ENCODE assay signal across 19 cellular contexts in the genomic region with DNA sequence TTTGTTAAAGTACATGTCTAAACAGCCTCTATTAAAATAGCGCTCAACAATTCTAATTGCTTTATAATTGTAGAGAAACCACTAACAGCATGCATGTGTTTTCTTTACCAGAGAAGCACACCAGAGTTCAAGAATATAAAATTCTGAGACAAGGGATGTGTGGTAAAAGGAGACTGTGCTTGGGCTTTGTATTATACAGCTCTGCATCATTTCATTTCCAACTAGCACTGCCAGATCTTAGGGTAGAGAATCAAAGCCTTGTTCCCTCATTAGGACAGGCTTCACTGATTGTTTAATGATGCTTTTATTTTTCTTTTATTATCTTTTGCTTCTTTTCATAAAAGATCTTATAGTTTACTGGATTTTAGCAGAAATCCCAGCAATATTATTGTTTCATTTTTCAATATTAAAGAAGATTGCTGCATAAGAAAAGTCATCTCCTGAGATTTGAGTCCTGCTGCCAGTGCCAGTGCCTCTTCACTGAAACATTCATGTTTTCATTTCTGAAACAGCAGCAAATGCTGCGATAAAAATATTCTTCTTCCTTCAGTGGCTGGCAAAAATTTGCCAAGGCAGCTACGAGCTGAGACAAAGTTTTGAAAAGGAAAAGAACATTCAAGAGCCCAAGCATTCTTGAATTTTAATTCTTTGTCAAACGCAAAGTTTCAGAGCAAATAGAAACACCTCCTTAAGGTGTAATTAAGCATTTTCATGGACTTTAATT.
DNase-seq lines count a peak whose midpoint lies in the region; ATAC-seq and TF ChIP-seq lines count a peak whose summit lies in the region.
"Had no signal": no experiment of that assay in that cellular context is flagged by ENCODE, and none has a peak within 500 bp of the region (broad histone marks: within the 10 kb centered on the region; RNA-seq: fewer than 3 reads in every experiment).

No MANE protein-coding gene starts in this region.

- peak; percentile 45 for DNase-seq in NCI-H69 (lab: John Stamatoyannopoulos, UW)
- DNase-seq in chondrocyte (ENCODE audit: low spot score): no peak
- peak; percentile 64 for DNase-seq in medulla oblongata (ENCODE audit: extremely low spot score)
- DNase-seq in T-helper 17 cell: no peak
- no peak for DNase-seq in lower lobe of right lung
- no peak for DNase-seq in breast epithelium (ENCODE audit: low spot score in 2 of 2)
- DNase-seq: activated CD8-positive, alpha-beta T cell treated with anti-CD3 and anti-CD28 coated beads, Interleukin-2, amount 10 ng/mL, durations not matched to agents 7 days and 5 days; activated gamma-delta T cell treated with Interleukin-2 at 50 U/mL for 16 hours; EL; mesenchymal stem cell; NCI-H1930; Peyer's patch had no signal

- H3K4me3 Mint-ChIP-seq in chondrocyte (ENCODE audit: unreplicated experiment) (peak overlapping the region; percentile 38), T-helper 17 cell (no peak overlapping the region)
- no peak overlapping the region for H3K4me3 Mint-ChIP-seq in activated T-helper 17 cell treated with anti-CD3 and anti-CD28 coated beads, Interleukin-2, amount 50 U/mL, for 72 hours
- H3K4me3 Mint-ChIP-seq: activated CD8-positive, alpha-beta T cell treated with anti-CD3 and anti-CD28 coated beads, Interleukin-2, amount 10 ng/mL, durations not matched to agents 7 days and 5 days had no signal

- H3K4me3 ChIP-seq in lower lobe of right lung: no peak overlapping the region
- no peak overlapping the region for H3K4me3 ChIP-seq in breast epithelium
- H3K4me3 ChIP-seq: HAP-1, Peyer's patch, smooth muscle cell had no signal

- H3K4me1 ChIP-seq in lower lobe of right lung (no peaks in the 10 kb centered on the region), breast epithelium (no peaks in the 10 kb centered on the region)
- H3K4me1 ChIP-seq: HAP-1, Peyer's patch had no signal

- TF ChIP-seq CTCF in chondrocyte (IDR thresholded peaks at IDR 0.05) (no peak), lower lobe of right lung (IDR thresholded peaks at IDR 0.05) (no peak), breast epithelium (IDR thresholded peaks at IDR 0.05) (no peak)

- H3K27me3 Mint-ChIP-seq in chondrocyte (ENCODE audit: low read depth): no peaks in the 10 kb centered on the region
- H3K27me3 Mint-ChIP-seq in activated T-helper 17 cell treated with anti-CD3 and anti-CD28 coated beads, Interleukin-2, amount 50 U/mL, for 72 hours: peaks cover 6% of the 10 kb centered on the region
- peaks cover 7% of the 10 kb centered on the region for H3K27me3 Mint-ChIP-seq in T-helper 17 cell

- H3K36me3 Mint-ChIP-seq in chondrocyte (ENCODE audit: low read depth) (no peaks in the 10 kb centered on the region), T-helper 17 cell (ENCODE audit: low read depth) (no peaks in the 10 kb centered on the region)
- H3K36me3 Mint-ChIP-seq in activated T-helper 17 cell treated with anti-CD3 and anti-CD28 coated beads, Interleukin-2, amount 50 U/mL, for 72 hours (ENCODE audit: low read depth): no peaks in the 10 kb centered on the region

- H3K27ac Mint-ChIP-seq in chondrocyte (ENCODE audit: unreplicated experiment) (no peak overlapping the region), T-helper 17 cell (no peak overlapping the region)
- H3K27ac Mint-ChIP-seq in activated T-helper 17 cell treated with anti-CD3 and anti-CD28 coated beads, Interleukin-2, amount 50 U/mL, for 72 hours: no peak overlapping the region
- H3K27ac Mint-ChIP-seq: activated CD8-positive, alpha-beta T cell treated with anti-CD3 and anti-CD28 coated beads, Interleukin-2, amount 10 ng/mL, durations not matched to agents 7 days and 5 days had no signal

- H3K27me3 ChIP-seq in lower lobe of right lung (ENCODE audit: low read depth) (no peaks in the 10 kb centered on the region), breast epithelium (no peaks in the 10 kb centered on the region)
- H3K27me3 ChIP-seq: Peyer's patch had no signal

- H3K36me3 ChIP-seq in lower lobe of right lung (no peaks in the 10 kb centered on the region), breast epithelium (no peaks in the 10 kb centered on the region)
- H3K36me3 ChIP-seq: HAP-1, Peyer's patch had no signal

- intact Hi-C loops in lower lobe of right lung (cut with DNase I): no loop called here
- intact Hi-C loops in breast epithelium (cut with DNase I; ENCODE audit: low total_unique reads): no loop called here

- no peaks in the 10 kb centered on the region for H3K9me3 Mint-ChIP-seq in chondrocyte (ENCODE audit: low read depth)
- no peaks in the 10 kb centered on the region for H3K9me3 Mint-ChIP-seq in activated T-helper 17 cell treated with anti-CD3 and anti-CD28 coated beads, Interleukin-2, amount 50 U/mL, for 72 hours

- H3K27ac ChIP-seq in temporal lobe (ENCODE audit: low read depth, low read length): peak overlapping the region; percentile 29
- H3K27ac ChIP-seq in lower lobe of right lung: no peak overlapping the region
- H3K27ac ChIP-seq in breast epithelium: peak overlapping the region in 1 of 2 donors; percentile 12
- H3K27ac ChIP-seq: HL-60, Peyer's patch had no signal

- H3K9me3 ChIP-seq in T-helper 17 cell (ENCODE audit: control insufficient read depth, low read length, poor library complexity, severe bottlenecking) (no peaks in the 10 kb centered on the region), lower lobe of right lung (no peaks in the 10 kb centered on the region), breast epithelium (no peaks in the 10 kb centered on the region)
- H3K9me3 ChIP-seq: HAP-1, Peyer's patch had no signal

- ATAC-seq in activated T-helper 17 cell treated with anti-CD3 and anti-CD28 coated beads, Interleukin-2, amount 50 U/mL, for 72 hours (replicated peaks): no peak
- ATAC-seq in T-helper 17 cell (no peak), lower lobe of right lung (no peak)
- ATAC-seq: activated CD4-positive, CD25-positive, alpha-beta regulatory T cell treated with anti-CD3 and anti-CD28 coated beads, Interleukin-2, amount 50 U/mL, for 24 hours; activated CD8-positive, alpha-beta T cell treated with anti-CD3 and anti-CD28 coated beads, Interleukin-2, amount 10 ng/mL, durations not matched to agents 7 days and 5 days; HepG2 had no signal

- no peak for TF ChIP-seq POLR2A in breast epithelium (IDR thresholded peaks at IDR 0.05)

- H3K4me1 Mint-ChIP-seq in chondrocyte (ENCODE audit: low read depth) (peaks cover 37% of the 10 kb centered on the region), T-helper 17 cell (no peaks in the 10 kb centered on the region)
- H3K4me1 Mint-ChIP-seq in activated T-helper 17 cell treated with anti-CD3 and anti-CD28 coated beads, Interleukin-2, amount 50 U/mL, for 72 hours: no peaks in the 10 kb centered on the region

Comparison
In these comparisons a context has a peak if more than half of its experiments do, and no peak if none do; other contexts are left out.
1. DNase-seq: peak in NCI-H69 (single experiment) and medulla oblongata (single experiment); none in chondrocyte (single experiment), T-helper 17 cell (0 of 3), lower lobe of right lung (single experiment) and breast epithelium (0 of 2).